8 cellular contexts compared by ENCODE assay signal in genomic region chr22:20979940-20980453, GRCh38. TPM values are rescaled to one million over a fixed set of nuclear protein-coding genes. Genes with fewer than 3 reads are reported as not detected.
DNase-seq lines count a peak whose midpoint lies in the region; FAIRE-seq and TF ChIP-seq lines count a peak whose summit lies in the region.
"Had no signal": no experiment of that assay in that cellular context is flagged by ENCODE, and none has a peak within 500 bp of the region (broad histone marks: within the 10 kb centered on the region; RNA-seq: fewer than 3 reads in every experiment).

No MANE protein-coding gene starts in this region.

- no peaks in the 10 kb centered on the region for H3K27me3 Mint-ChIP-seq in brain

- intact Hi-C loops in kidney (cut with DNase I) (no loop called here), uterus (cut with DNase I; ENCODE audit: low total_unique reads) (no loop called here)

- H3K4me3 Mint-ChIP-seq in brain, result peak overlapping the region in 4 of 5 experiments; percentile 77 to 100 (median 99)

- H3K27me3 ChIP-seq in HUES6 (ENCODE audit: control insufficient read depth, insufficient read depth, low read length), result peaks cover 49% of the 10 kb centered on the region
- no peaks in the 10 kb centered on the region for H3K27me3 ChIP-seq in skeletal muscle satellite cell (ENCODE audit: control insufficient read depth, insufficient read depth, low read length)
- H3K27me3 ChIP-seq in uterus, result no peaks in the 10 kb centered on the region

- peaks cover 0 to 8% (median 0%) of the 10 kb centered on the region in 5 experiments for H3K9me3 Mint-ChIP-seq in brain

- H3K4me1 Mint-ChIP-seq in brain, result peaks cover 47% of the 10 kb centered on the region

- H3K27ac ChIP-seq in HUES6 (ENCODE audit: low read depth, low read length) (no peak overlapping the region), kidney (ENCODE audit: low read depth in 2 of 2, low read length in 2 of 2) (no peak overlapping the region), uterus (no peak overlapping the region)

- no peak for TF ChIP-seq POLR2A in uterus (IDR thresholded peaks at IDR 0.05)

- peak overlapping the region; percentile 28 for H3K9ac ChIP-seq in HUES6 (ENCODE audit: low read length)
- peak overlapping the region in 1 of 2 donors; percentile 73 for H3K9ac ChIP-seq in kidney (ENCODE audit: low read length in 2 of 2)
- H3K9ac ChIP-seq in skeletal muscle satellite cell (ENCODE audit: low read depth, low read length), result peak overlapping the region; percentile 21

- H3K36me3 Mint-ChIP-seq in brain, result peaks cover 6% of the 10 kb centered on the region

- H3K4me3 ChIP-seq in HUES6 (ENCODE audit: low read depth, low read length), result peak overlapping the region; percentile 43
- H3K4me3 ChIP-seq in kidney (ENCODE audit: low read length in 2 of 2), result peak overlapping the region in 1 of 2 donors; percentile 48
- no peak overlapping the region for H3K4me3 ChIP-seq in skeletal muscle satellite cell (ENCODE audit: low read length)
- peak overlapping the region in 1 of 2 donors; percentile 18 for H3K4me3 ChIP-seq in uterus

- H3K9me3 ChIP-seq in HUES6 (ENCODE audit: control insufficient read depth, insufficient read depth, low read depth, low read length) (peaks cover 12% of the 10 kb centered on the region), kidney (ENCODE audit: control insufficient read depth in 1 of 2, low read length in 2 of 2) (no peaks in the 10 kb centered on the region), skeletal muscle satellite cell (replicated peaks; ENCODE audit: low read length) (peaks cover 8% of the 10 kb centered on the region), uterus (no peaks in the 10 kb centered on the region)

- no peak for FAIRE-seq in kidney (lab: Jason Lieb, UNC)

- 0 out of 2 replicates have a peak, but pooled peaks cover 5% of the 10 kb centered on the region for H3K36me3 ChIP-seq in HUES6 (ENCODE audit: control insufficient read depth, insufficient read depth, low read length)
- peaks cover 0 to 5% of the 10 kb centered on the region in 2 donors for H3K36me3 ChIP-seq in kidney (ENCODE audit: control insufficient read depth in 1 of 2, insufficient read depth in 2 of 2, low read length in 2 of 2)
- H3K36me3 ChIP-seq in skeletal muscle satellite cell (ENCODE audit: insufficient read depth, low read length), result peaks cover 9% of the 10 kb centered on the region
- H3K36me3 ChIP-seq in uterus, result no peaks in the 10 kb centered on the region

- peak overlapping the region in 3 of 5 experiments; percentile 59 to 99 (median 69) for H3K27ac Mint-ChIP-seq in brain

- peak; percentile 75 for DNase-seq in kidney
- DNase-seq in stimulated activated naive CD4-positive, alpha-beta T cell (lab: John Stamatoyannopoulos, UW), result no peak
- DNase-seq in uterus, result no peak
- no peak for DNase-seq in SKM-1 (lab: John Stamatoyannopoulos, UW; ENCODE audit: unreplicated experiment)
- DNase-seq: NCI-H1417 had no signal

- peaks cover 16% of the 10 kb centered on the region for H3K4me1 ChIP-seq in HUES6 (ENCODE audit: control insufficient read depth, insufficient read depth, low read length)
- H3K4me1 ChIP-seq in kidney (ENCODE audit: control insufficient read depth in 1 of 2, insufficient read depth in 1 of 2, low read depth in 1 of 2, low read length in 2 of 2), result peaks cover 27 to 29% of the 10 kb centered on the region in 2 donors
- H3K4me1 ChIP-seq in skeletal muscle satellite cell (ENCODE audit: control insufficient read depth, insufficient read depth, low read length), result peaks cover 26% of the 10 kb centered on the region
- peaks cover 0 to 19% of the 10 kb centered on the region in 2 donors for H3K4me1 ChIP-seq in uterus

- no peak for TF ChIP-seq CTCF in brain (conservative IDR thresholded peaks at IDR 0.05)
- TF ChIP-seq CTCF in kidney (IDR thresholded peaks at IDR 0.05; ENCODE audit: borderline replicate concordance, extremely low read depth, insufficient read depth), result no peak
- no peak for TF ChIP-seq CTCF in uterus (IDR thresholded peaks at IDR 0.05)

- H3K4me2 ChIP-seq in skeletal muscle satellite cell (ENCODE audit: low read length), result peak overlapping the region; percentile 74

RNA-seq across cellular contexts. Expression of gene LZTR1, which starts 2.1 kb away (rescaled TPM):
- 25.4 TPM for polyA plus RNA-seq in brain (ENCODE audit: insufficient read depth, low read depth, low replicate concordance)
- 66.4 TPM for total RNA-seq in kidney
- polyA plus RNA-seq in kidney (ENCODE audit: insufficient read depth, low read depth, low replicate concordance), result 24.3 TPM
- 37.3 and 45.4 TPM in 2 replicates for total RNA-seq in skeletal muscle satellite cell (2012; rRNA removed)
- 10 to 100 TPM; 18.2 to 73.7 (median 56.1) TPM for total RNA-seq in uterus

RNA-seq across cellular contexts. Expression of gene AIFM3, which starts 12.9 kb away (rescaled TPM):
- polyA plus RNA-seq in brain (ENCODE audit: insufficient read depth, low read depth, low replicate concordance) (33.8 TPM), kidney (ENCODE audit: insufficient read depth, low read depth, low replicate concordance) (4.4 TPM)
- total RNA-seq in kidney (3.1 TPM), uterus (1 to 10 TPM in 2 of 4 donors, not detected in 2; 3.2 to 3.4 TPM)
- 0.22 and 0.76 TPM in 2 replicates for total RNA-seq in skeletal muscle satellite cell (2012; rRNA removed)

RNA-seq across cellular contexts. Expression of gene THAP7, which starts 21.9 kb away (rescaled TPM):
- polyA plus RNA-seq in brain (ENCODE audit: insufficient read depth, low read depth, low replicate concordance) (57.9 TPM), kidney (ENCODE audit: insufficient read depth, low read depth, low replicate concordance) (44.1 TPM)
- total RNA-seq in kidney (25.5 TPM), uterus (10 to 100 TPM; 16.2 to 45.9 (median 30.9) TPM)
- total RNA-seq in skeletal muscle satellite cell (2012; rRNA removed), result 14.2 and 19.9 TPM in 2 replicates

RNA-seq across cellular contexts. Expression of gene P2RX6, which starts 35.0 kb away (rescaled TPM):
- 3.5 TPM for polyA plus RNA-seq in brain (ENCODE audit: insufficient read depth, low read depth, low replicate concordance)
- 1.0 TPM for total RNA-seq in kidney
- 1.6 TPM for polyA plus RNA-seq in kidney (ENCODE audit: insufficient read depth, low read depth, low replicate concordance)
- 0.25 and 1.3 TPM in 2 replicates for total RNA-seq in skeletal muscle satellite cell (2012; rRNA removed)
- total RNA-seq in uterus, result 1 to 10 TPM in 2 of 4 donors, under 1 TPM in 1, not detected in 1; 0.76 to 1.5 (median 1.2) TPM

RNA-seq across cellular contexts. Expression of gene SLC7A4, which starts 52.4 kb away (rescaled TPM):
- polyA plus RNA-seq in brain (ENCODE audit: insufficient read depth, low read depth, low replicate concordance), result 7.3 TPM
- total RNA-seq in kidney, result 0.57 TPM
- polyA plus RNA-seq in kidney (ENCODE audit: insufficient read depth, low read depth, low replicate concordance), result 1.2 TPM
- total RNA-seq in skeletal muscle satellite cell (2012; rRNA removed), result 0.44 TPM in 1 of 2 replicates, not detected in the other
- 1 to 10 TPM in 1 of 4 donors, under 1 TPM in 2, not detected in 1; 0.35 to 7.9 (median 0.43) TPM for total RNA-seq in uterus
